In the genomic region with DNA sequence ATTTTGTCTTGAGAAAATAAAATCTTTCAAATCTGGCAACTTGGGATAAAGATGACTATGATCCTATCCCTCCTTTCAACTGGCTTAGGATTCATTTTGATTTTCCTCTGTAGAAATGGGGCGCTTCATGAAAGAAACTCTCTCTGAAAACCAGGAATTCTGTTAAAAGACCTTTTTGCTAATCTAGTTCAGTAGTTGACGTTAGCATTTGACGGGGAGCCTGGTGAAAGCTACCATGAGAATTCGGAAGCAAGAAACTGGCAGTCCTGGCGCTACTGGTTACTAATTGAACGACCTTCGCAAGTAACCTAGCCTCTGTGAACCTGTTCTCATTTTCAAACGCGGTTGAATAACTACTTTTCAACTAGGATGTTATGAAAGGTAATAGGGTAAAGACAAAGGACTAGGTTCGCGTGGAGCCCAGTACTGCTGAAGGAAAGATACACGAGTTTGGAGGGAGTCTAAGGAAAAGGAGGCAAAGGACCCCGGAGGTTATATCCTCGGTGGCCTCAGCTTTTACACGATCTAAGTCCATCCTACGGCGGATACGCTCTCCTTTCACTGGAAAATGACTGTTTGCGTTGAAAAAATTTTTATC, we compare ENCODE assay signal across 8 cellular contexts. TPM values are rescaled to one million over a fixed set of nuclear protein-coding genes. Genes with fewer than 3 reads are reported as not detected.
DNase-seq lines count a peak whose midpoint lies in the region; ATAC-seq, FAIRE-seq and TF ChIP-seq lines count a peak whose summit lies in the region.

No MANE protein-coding gene starts in this region.

- TF ChIP-seq EP300 in K562 (IDR thresholded peaks at IDR 0.05; ENCODE audit: low read length): no peak

- intact Hi-C loops in K562 (cut with micrococcal nuclease) (loop anchor here (1.0 to 5.0 kb wide), 3 partner anchors 35 to 320 kb away; a partner anchor contains a TSS), left colon (cut with DNase I, micrococcal nuclease) (no loop called here), testis (cut with DNase I; ENCODE audit: low total_unique reads) (no loop called here)

- H3K4me1 ChIP-seq in CD4-positive, CD25-positive, alpha-beta regulatory T cell (ENCODE audit: control insufficient read depth, insufficient read depth, low read length, poor library complexity, severe bottlenecking): peaks cover 12% of the 10 kb centered on the region
- peaks cover 21% of the 10 kb centered on the region for H3K4me1 ChIP-seq in Karpas-422 (ENCODE audit: low read length)
- H3K4me1 ChIP-seq in K562 (replicated peaks in 1 of 2; ENCODE audit: control insufficient read depth in 2 of 2, insufficient read depth in 2 of 2, low read length in 2 of 2): peaks cover 9 to 20% of the 10 kb centered on the region in 2 experiments
- peaks cover 32% of the 10 kb centered on the region for H3K4me1 ChIP-seq in testis

- POLR2A ChIA-PET in K562 (lab: Yijun Ruan, JAX): interaction anchor here (0.6 to 3.2 kb wide), 8 partner anchors 8 to 112 kb away, joined by 3 to 12 read pairs (median 4); a partner anchor contains a TSS

- peak overlapping the region; percentile 94 for H3K4me3 ChIP-seq in CD4-positive, CD25-positive, alpha-beta regulatory T cell (ENCODE audit: low read depth, low read length)
- peak overlapping the region; percentile 69 for H3K4me3 ChIP-seq in Karpas-422 (ENCODE audit: low read length)
- peak overlapping the region; percentile 53 for H3K4me3 ChIP-seq in K562
- peak overlapping the region; percentile 68 to 78 for H3K4me3 ChIP-seq in testis

- no peak for DNase-seq in CD4-positive, CD25-positive, alpha-beta regulatory T cell
- no peak for DNase-seq in Karpas-422
- DNase-seq in K562 (ENCODE audit: extremely low read depth in 1 of 4, low spot score in 3 of 4): peak in 2 of 4 experiments; percentile 23
- no peak for DNase-seq in left colon
- DNase-seq in testis: no peak
- DNase-seq in activated effector memory CD4-positive, alpha-beta T cell treated with Interleukin-2 at 50 U/mL for 16 hours: no peak
- no peak for DNase-seq in GDM1 (lab: John Stamatoyannopoulos, UW)

- H3K9me1 ChIP-seq in K562 (ENCODE audit: control insufficient read depth, insufficient read depth, low read length): no peaks in the 10 kb centered on the region

- H3K27ac Mint-ChIP-seq in CD4-positive, CD25-positive, alpha-beta regulatory T cell: peak overlapping the region; percentile 96 to 99 (median 97)

- BruUV-seq in K562 (replicated peaks; lab: Mats Ljungman, UMichigan): TSS peak; percentile 94

- no peak for TF ChIP-seq CTCF in K562 (IDR thresholded peaks at IDR 0.05 in 2 of 3, conservative IDR thresholded peaks at IDR 0.05 in 1 of 3; ENCODE audit: insufficient read depth in 2 of 3, low read depth in 1 of 3, low read length in 3 of 3)
- no peak for TF ChIP-seq CTCF in testis (IDR thresholded peaks at IDR 0.05)

- H2AFZ ChIP-seq in Karpas-422 (ENCODE audit: low read length): peak overlapping the region; percentile 58
- peak overlapping the region; percentile 46 for H2AFZ ChIP-seq in K562 (ENCODE audit: low read depth, low read length)

- ATAC-seq in CD4-positive, CD25-positive, alpha-beta regulatory T cell (ENCODE audit: low read depth in 2 of 2): no peak
- ATAC-seq in GM19467 (IDR thresholded peaks at IDR 0.05; ENCODE audit: unreplicated experiment) (peak; percentile 9), K562 (peak; percentile 23), left colon (peak; percentile 14)

- no peak for TF ChIP-seq RAD21 in K562 (CRISPR knock-in tag; conservative IDR thresholded peaks at IDR 0.05 in 1 of 2, IDR thresholded peaks at IDR 0.05 in 1 of 2)

- H3K9me3 Mint-ChIP-seq in CD4-positive, CD25-positive, alpha-beta regulatory T cell: peaks cover 0 to 2% (median 0%) of the 10 kb centered on the region in 7 donors

- H3K9ac ChIP-seq in Karpas-422 (ENCODE audit: low read length) (peak overlapping the region; percentile 91), K562 (ENCODE audit: insufficient read depth in 1 of 2, low read depth in 2 of 2, low read length in 2 of 2) (peak overlapping the region; percentile 91 to 92)

- H3K79me2 ChIP-seq in Karpas-422 (ENCODE audit: low read length) (peaks cover 11% of the 10 kb centered on the region), K562 (ENCODE audit: control insufficient read depth, insufficient read depth, low read length) (peaks cover 17% of the 10 kb centered on the region)

- peaks cover 4 to 29% (median 23%) of the 10 kb centered on the region in 4 donors for H3K4me1 Mint-ChIP-seq in CD4-positive, CD25-positive, alpha-beta regulatory T cell

- CTCF ChIA-PET in K562 (lab: Yijun Ruan, JAX; ENCODE audit: low intra/inter-chr PET ratio): no interaction called here

- in situ Hi-C loops in K562 (cut with MboI): no loop called here

- peak overlapping the region; percentile 84 for H3K27ac ChIP-seq in CD4-positive, CD25-positive, alpha-beta regulatory T cell (ENCODE audit: insufficient read depth, low read length, poor library complexity, severe bottlenecking)
- H3K27ac ChIP-seq in Karpas-422 (ENCODE audit: low read length) (peak overlapping the region; percentile 64), K562 (ENCODE audit: extremely low read depth, low read depth, low read length) (peak overlapping the region; percentile 90), testis (peak overlapping the region; percentile 77 to 96)

- peak overlapping the region; percentile 97 to 99 (median 97) for H3K4me3 Mint-ChIP-seq in CD4-positive, CD25-positive, alpha-beta regulatory T cell

- no peaks in the 10 kb centered on the region for H3K9me3 ChIP-seq in CD4-positive, CD25-positive, alpha-beta regulatory T cell (ENCODE audit: control insufficient read depth in 2 of 2, low read length in 2 of 2)
- no peaks in the 10 kb centered on the region for H3K9me3 ChIP-seq in Karpas-422 (ENCODE audit: low read length)
- H3K9me3 ChIP-seq in K562 (replicated peaks; ENCODE audit: control insufficient read depth, insufficient read depth, low read depth, low read length): no peaks in the 10 kb centered on the region
- no peaks in the 10 kb centered on the region for H3K9me3 ChIP-seq in testis

- peaks cover 17% of the 10 kb centered on the region for H3K36me3 Mint-ChIP-seq in CD4-positive, CD25-positive, alpha-beta regulatory T cell

- peak overlapping the region; percentile 95 for H3K4me2 ChIP-seq in Karpas-422 (ENCODE audit: low read depth, low read length, poor library complexity, severe bottlenecking)
- H3K4me2 ChIP-seq in K562 (ENCODE audit: insufficient read depth, low read length): peak overlapping the region; percentile 90

- H3K27me3 Mint-ChIP-seq in CD4-positive, CD25-positive, alpha-beta regulatory T cell: peaks cover 8% of the 10 kb centered on the region

- TF ChIP-seq POLR2A in K562 (conservative IDR thresholded peaks at IDR 0.05) (no peak), testis (IDR thresholded peaks at IDR 0.05) (no peak)

- H3K36me3 ChIP-seq in CD4-positive, CD25-positive, alpha-beta regulatory T cell (ENCODE audit: control insufficient read depth, insufficient read depth, low read length): peaks cover 10% of the 10 kb centered on the region
- H3K36me3 ChIP-seq in Karpas-422 (ENCODE audit: insufficient read depth, low read length): no peaks in the 10 kb centered on the region
- H3K36me3 ChIP-seq in K562 (ENCODE audit: control insufficient read depth, insufficient read depth, low read length): no peaks in the 10 kb centered on the region; the same call in 2 of the 3 replicates
- H3K36me3 ChIP-seq in testis (ENCODE audit: low read depth, missing control alignments): no peaks in the 10 kb centered on the region

- peak; percentile 37 for FAIRE-seq in K562 (lab: Jason Lieb, UNC)

- WGBS in K562 (ENCODE audit: insufficient coverage, low coverage, missing lambda C conversion rate): under 1% methylated on average over 19 of the region's 19 CpGs
- 5 to 6% methylated on average over 19 of the region's 19 CpGs for WGBS in testis, 2 donors

- H3K27me3 ChIP-seq in CD4-positive, CD25-positive, alpha-beta regulatory T cell (ENCODE audit: control insufficient read depth, insufficient read depth, low read length): no peaks in the 10 kb centered on the region
- H3K27me3 ChIP-seq in Karpas-422 (ENCODE audit: low read length): no peaks in the 10 kb centered on the region
- no peaks in the 10 kb centered on the region for H3K27me3 ChIP-seq in K562 (ENCODE audit: control insufficient read depth in 2 of 2, insufficient read depth in 2 of 2, low read length in 2 of 2)
- H3K27me3 ChIP-seq in testis: no peaks in the 10 kb centered on the region

- no peaks in the 10 kb centered on the region for H3K9me2 ChIP-seq in Karpas-422 (replicated peaks; ENCODE audit: insufficient read depth, low read length)

- H4K20me1 ChIP-seq in Karpas-422 (ENCODE audit: insufficient read depth, low read depth, low read length): no peaks in the 10 kb centered on the region
- H4K20me1 ChIP-seq in K562 (replicated peaks; ENCODE audit: control insufficient read depth, insufficient read depth, low read length): no peaks in the 10 kb centered on the region

RNA-seq across cellular contexts. Expression of a gene that starts 0.6 kb away (rescaled TPM):
- total RNA-seq in CD4-positive, CD25-positive, alpha-beta regulatory T cell: 45.7 TPM
- polyA plus RNA-seq in CD4-positive, CD25-positive, alpha-beta regulatory T cell: 10 to 100 TPM in 1 of 4 donors, 1 to 10 TPM in 3; 6.8 to 10.1 (median 8.4) TPM
- total RNA-seq in Karpas-422 (2014; rRNA removed; shearing (Covaris generic); ENCODE audit: low replicate concordance): 19.8 and 24.0 TPM in 2 replicates
- total RNA-seq in K562 (2011; cell fraction: chromatin; rRNA removed; ENCODE audit: low replicate concordance): 27.6 and 95.1 TPM in 2 replicates
- 56.0 and 75.7 TPM in 2 replicates for total RNA-seq in K562 (2011; cell fraction: nucleolus; rRNA removed)
- total RNA-seq in K562 (2011; cell fraction: nucleoplasm; rRNA removed): 40.2 and 44.7 TPM in 2 replicates
- total RNA-seq in K562 (2014; rRNA removed): 8.5 and 10.3 TPM in 2 replicates
- total RNA-seq in K562 (2014; rRNA removed; fragmentation: Illumina TruSeq; extraction: Trizol): 3.3 TPM in 2 replicates
- total RNA-seq in K562 (2015; rRNA removed; fragmentation: Illumina TruSeq; extraction: Trizol): 5.6 and 6.5 TPM in 2 replicates
- 20.6 and 21.7 TPM in 2 replicates for total RNA-seq in K562 (2021)
- 4.7 and 14.4 TPM in 2 replicates for polyA plus RNA-seq in K562 (2011; rRNA removed)
- polyA plus RNA-seq in K562 (2011; cell fraction: cytosol; rRNA removed): 5.6 and 6.8 TPM in 2 replicates
- 89.3 and 106 TPM in 2 replicates for polyA plus RNA-seq in K562 (2011; cell fraction: nucleus; rRNA removed)
- 14.2 TPM in 2 replicates for polyA plus RNA-seq in K562 (2012)
- 7.3 and 10.6 TPM in 2 replicates for polyA plus RNA-seq in K562 (2014; fragmentation: Illumina TruSeq; extraction: Trizol)
- polyA plus RNA-seq in K562 (2014; fragmentation: Nextera tagmentation; extraction: Ambion mirVana): under 1 TPM; 0.52 to 0.89 TPM
- polyA plus RNA-seq in K562 (2014; rRNA removed): 9.0 and 12.6 TPM in 2 replicates
- polyA minus RNA-seq in K562 (2011; rRNA and poly(A)+ RNA removed): 5.2 and 5.4 TPM in 2 replicates
- polyA minus RNA-seq in K562 (2011; cell fraction: cytosol; rRNA and poly(A)+ RNA removed): 9.6 and 10.6 TPM in 2 replicates
- 27.2 and 31.0 TPM in 2 replicates for polyA minus RNA-seq in K562 (2011; cell fraction: nucleus; rRNA and poly(A)+ RNA removed)
- 10 to 100 TPM; 27.9 to 35.5 TPM for total RNA-seq in left colon
- 100 to 1,000 TPM; 130 to 134 TPM for total RNA-seq in testis
- 81.9 TPM for polyA plus RNA-seq in testis (ENCODE audit: insufficient read depth, low read depth, low replicate concordance)

RNA-seq across cellular contexts. Expression of a gene that starts 24.9 kb away (rescaled TPM):
- not detected for total RNA-seq in CD4-positive, CD25-positive, alpha-beta regulatory T cell
- not detected for polyA plus RNA-seq in CD4-positive, CD25-positive, alpha-beta regulatory T cell
- total RNA-seq in Karpas-422 (2014; rRNA removed; shearing (Covaris generic); ENCODE audit: low replicate concordance): not detected in 2 replicates
- 0.56 and 0.93 TPM in 2 replicates for total RNA-seq in K562 (2011; cell fraction: chromatin; rRNA removed; ENCODE audit: low replicate concordance)
- total RNA-seq in K562 (2011; cell fraction: nucleolus; rRNA removed): 0.79 and 1.0 TPM in 2 replicates
- total RNA-seq in K562 (2011; cell fraction: nucleoplasm; rRNA removed): 0.84 and 1.1 TPM in 2 replicates
- total RNA-seq in K562 (2014; rRNA removed): 1.1 and 1.3 TPM in 2 replicates
- total RNA-seq in K562 (2014; rRNA removed; fragmentation: Illumina TruSeq; extraction: Trizol): 0.11 and 0.13 TPM in 2 replicates
- total RNA-seq in K562 (2015; rRNA removed; fragmentation: Illumina TruSeq; extraction: Trizol): 0.40 and 0.41 TPM in 2 replicates
- total RNA-seq in K562 (2021): 0.51 and 0.71 TPM in 2 replicates
- polyA plus RNA-seq in K562 (2011; rRNA removed): 0.61 and 0.72 TPM in 2 replicates
- 1.0 and 3.8 TPM in 2 replicates for polyA plus RNA-seq in K562 (2011; cell fraction: cytosol; rRNA removed)
- polyA plus RNA-seq in K562 (2011; cell fraction: nucleus; rRNA removed): 3.8 and 4.3 TPM in 2 replicates
- polyA plus RNA-seq in K562 (2012): 0.68 and 1.8 TPM in 2 replicates
- 0.36 and 0.61 TPM in 2 replicates for polyA plus RNA-seq in K562 (2014; fragmentation: Illumina TruSeq; extraction: Trizol)
- polyA plus RNA-seq in K562 (2014; fragmentation: Nextera tagmentation; extraction: Ambion mirVana): under 1 TPM; 0.07 TPM
- 0.90 and 1.9 TPM in 2 replicates for polyA plus RNA-seq in K562 (2014; rRNA removed)
- polyA minus RNA-seq in K562 (2011; rRNA and poly(A)+ RNA removed): 0.14 and 0.15 TPM in 2 replicates
- polyA minus RNA-seq in K562 (2011; cell fraction: cytosol; rRNA and poly(A)+ RNA removed): not detected in 2 replicates
- polyA minus RNA-seq in K562 (2011; cell fraction: nucleus; rRNA and poly(A)+ RNA removed): 0.33 and 0.40 TPM in 2 replicates
- not detected for total RNA-seq in left colon
- total RNA-seq in testis: 100 to 1,000 TPM; 325 to 371 TPM
- 265 TPM for polyA plus RNA-seq in testis (ENCODE audit: insufficient read depth, low read depth, low replicate concordance)

RNA-seq across cellular contexts. Expression of a gene that starts 25.7 kb away (rescaled TPM):
- 0.57 TPM for total RNA-seq in CD4-positive, CD25-positive, alpha-beta regulatory T cell
- polyA plus RNA-seq in CD4-positive, CD25-positive, alpha-beta regulatory T cell: not detected
- total RNA-seq in Karpas-422 (2014; rRNA removed; shearing (Covaris generic); ENCODE audit: low replicate concordance): not detected in 2 replicates
- 21.4 and 68.9 TPM in 2 replicates for total RNA-seq in K562 (2011; cell fraction: chromatin; rRNA removed; ENCODE audit: low replicate concordance)
- total RNA-seq in K562 (2011; cell fraction: nucleolus; rRNA removed): 49.9 and 55.4 TPM in 2 replicates
- total RNA-seq in K562 (2011; cell fraction: nucleoplasm; rRNA removed): 22.7 and 27.9 TPM in 2 replicates
- total RNA-seq in K562 (2014; rRNA removed) (14.9 and 19.2 TPM in 2 replicates), K562 (2014; rRNA removed; fragmentation: Illumina TruSeq; extraction: Trizol) (2.5 and 3.0 TPM in 2 replicates), K562 (2015; rRNA removed; fragmentation: Illumina TruSeq; extraction: Trizol) (8.6 and 9.6 TPM in 2 replicates), K562 (2021) (24.5 and 26.6 TPM in 2 replicates), left colon (10 to 100 TPM; 11.0 to 11.9 TPM), testis (100 to 1,000 TPM; 462 to 507 TPM)
- polyA plus RNA-seq in K562 (2011; rRNA removed) (10.2 and 14.7 TPM in 2 replicates), K562 (2014; fragmentation: Illumina TruSeq; extraction: Trizol) (6.8 and 12.6 TPM in 2 replicates), K562 (2014; fragmentation: Nextera tagmentation; extraction: Ambion mirVana) (1 to 10 TPM; 1.2 to 1.9 TPM), K562 (2014; rRNA removed) (19.3 and 19.8 TPM in 2 replicates), testis (ENCODE audit: insufficient read depth, low read depth, low replicate concordance) (312 TPM)
- 9.2 and 21.4 TPM in 2 replicates for polyA plus RNA-seq in K562 (2011; cell fraction: cytosol; rRNA removed)
- polyA plus RNA-seq in K562 (2011; cell fraction: nucleus; rRNA removed): 91.1 and 133 TPM in 2 replicates
- 27.0 and 40.4 TPM in 2 replicates for polyA plus RNA-seq in K562 (2012)
- 6.2 and 8.2 TPM in 2 replicates for polyA minus RNA-seq in K562 (2011; rRNA and poly(A)+ RNA removed)
- polyA minus RNA-seq in K562 (2011; cell fraction: cytosol; rRNA and poly(A)+ RNA removed): 14.2 and 18.7 TPM in 2 replicates
- polyA minus RNA-seq in K562 (2011; cell fraction: nucleus; rRNA and poly(A)+ RNA removed): 17.0 and 18.6 TPM in 2 replicates

RNA-seq across cellular contexts. Expression of a gene that starts 30.4 kb away (rescaled TPM):
- total RNA-seq in CD4-positive, CD25-positive, alpha-beta regulatory T cell: not detected
- not detected for polyA plus RNA-seq in CD4-positive, CD25-positive, alpha-beta regulatory T cell
- total RNA-seq in Karpas-422 (2014; rRNA removed; shearing (Covaris generic); ENCODE audit: low replicate concordance): not detected in 2 replicates
- total RNA-seq in K562 (2011; cell fraction: chromatin; rRNA removed; ENCODE audit: low replicate concordance): 0.28 and 2.2 TPM in 2 replicates
- 0.53 and 1.0 TPM in 2 replicates for total RNA-seq in K562 (2011; cell fraction: nucleolus; rRNA removed)
- total RNA-seq in K562 (2011; cell fraction: nucleoplasm; rRNA removed): 0.53 and 0.59 TPM in 2 replicates
- not detected in 2 replicates for total RNA-seq in K562 (2014; rRNA removed)
- not detected in 2 replicates for total RNA-seq in K562 (2014; rRNA removed; fragmentation: Illumina TruSeq; extraction: Trizol)
- total RNA-seq in K562 (2015; rRNA removed; fragmentation: Illumina TruSeq; extraction: Trizol): 0.04 TPM in 1 of 2 replicates, not detected in the other
- 0.04 and 0.31 TPM in 2 replicates for total RNA-seq in K562 (2021)
- polyA plus RNA-seq in K562 (2011; rRNA removed): 0.26 and 0.76 TPM in 2 replicates
- 0.39 and 0.62 TPM in 2 replicates for polyA plus RNA-seq in K562 (2011; cell fraction: cytosol; rRNA removed)
- polyA plus RNA-seq in K562 (2011; cell fraction: nucleus; rRNA removed): 3.3 and 5.9 TPM in 2 replicates
- polyA plus RNA-seq in K562 (2012): 0.08 and 0.17 TPM in 2 replicates
- polyA plus RNA-seq in K562 (2014; fragmentation: Illumina TruSeq; extraction: Trizol): 0.04 TPM in 1 of 2 replicates, not detected in the other
- not detected for polyA plus RNA-seq in K562 (2014; fragmentation: Nextera tagmentation; extraction: Ambion mirVana)
- 0.05 and 0.11 TPM in 2 replicates for polyA plus RNA-seq in K562 (2014; rRNA removed)
- polyA minus RNA-seq in K562 (2011; rRNA and poly(A)+ RNA removed): not detected in 2 replicates
- not detected in 2 replicates for polyA minus RNA-seq in K562 (2011; cell fraction: cytosol; rRNA and poly(A)+ RNA removed)
- polyA minus RNA-seq in K562 (2011; cell fraction: nucleus; rRNA and poly(A)+ RNA removed): 1.1 and 2.2 TPM in 2 replicates
- total RNA-seq in left colon: 1 to 10 TPM in 1 of 2 donors, under 1 TPM in 1; 0.24 to 1.2 TPM
- 10 to 100 TPM; 31.3 to 44.3 TPM for total RNA-seq in testis
- polyA plus RNA-seq in testis (ENCODE audit: insufficient read depth, low read depth, low replicate concordance): 15.1 TPM

RNA-seq across cellular contexts. Expression of a gene that starts 53.2 kb away (rescaled TPM):
- total RNA-seq in CD4-positive, CD25-positive, alpha-beta regulatory T cell: 0.62 TPM
- polyA plus RNA-seq in CD4-positive, CD25-positive, alpha-beta regulatory T cell: not detected
- 2.7 and 3.2 TPM in 2 replicates for total RNA-seq in Karpas-422 (2014; rRNA removed; shearing (Covaris generic); ENCODE audit: low replicate concordance)
- 1.3 and 5.0 TPM in 2 replicates for total RNA-seq in K562 (2011; cell fraction: chromatin; rRNA removed; ENCODE audit: low replicate concordance)
- 4.3 and 6.5 TPM in 2 replicates for total RNA-seq in K562 (2011; cell fraction: nucleolus; rRNA removed)
- 3.1 and 3.4 TPM in 2 replicates for total RNA-seq in K562 (2011; cell fraction: nucleoplasm; rRNA removed)
- total RNA-seq in K562 (2014; rRNA removed) (1.1 and 2.5 TPM in 2 replicates), K562 (2014; rRNA removed; fragmentation: Illumina TruSeq; extraction: Trizol) (0.38 and 0.47 TPM in 2 replicates), K562 (2015; rRNA removed; fragmentation: Illumina TruSeq; extraction: Trizol) (0.98 and 1.1 TPM in 2 replicates), K562 (2021) (2.4 and 3.8 TPM in 2 replicates), left colon (1 to 10 TPM; 1.4 to 1.6 TPM), testis (10 to 100 TPM; 11.3 to 11.8 TPM)
- polyA plus RNA-seq in K562 (2011; rRNA removed) (1.1 and 2.2 TPM in 2 replicates), K562 (2014; fragmentation: Illumina TruSeq; extraction: Trizol) (1.0 and 1.3 TPM in 2 replicates), K562 (2014; fragmentation: Nextera tagmentation; extraction: Ambion mirVana) (under 1 TPM; 0.03 TPM), K562 (2014; rRNA removed) (2.5 and 2.7 TPM in 2 replicates), testis (ENCODE audit: insufficient read depth, low read depth, low replicate concordance) (7.3 TPM)
- polyA plus RNA-seq in K562 (2011; cell fraction: cytosol; rRNA removed): 2.6 and 3.9 TPM in 2 replicates
- 19.4 and 26.1 TPM in 2 replicates for polyA plus RNA-seq in K562 (2011; cell fraction: nucleus; rRNA removed)
- polyA plus RNA-seq in K562 (2012): 2.1 and 3.5 TPM in 2 replicates
- polyA minus RNA-seq in K562 (2011; rRNA and poly(A)+ RNA removed): 0.36 and 0.81 TPM in 2 replicates
- polyA minus RNA-seq in K562 (2011; cell fraction: cytosol; rRNA and poly(A)+ RNA removed): 0.95 and 1.0 TPM in 2 replicates
- 1.5 and 1.7 TPM in 2 replicates for polyA minus RNA-seq in K562 (2011; cell fraction: nucleus; rRNA and poly(A)+ RNA removed)

Comparison
In these comparisons a context has a peak if more than half of its experiments do, and no peak if none do; other contexts are left out.
1. ATAC-seq: peak in GM19467 (single experiment), K562 (single experiment) and left colon (single experiment); none in CD4-positive, CD25-positive, alpha-beta regulatory T cell (0 of 2).
2. RNA of a gene that starts 24.9 kb away (total RNA-seq): 325 to 371 TPM in testis; 0.11 to 1.3 TPM in K562, not detected in left colon, not detected in CD4-positive, CD25-positive, alpha-beta regulatory T cell (single experiment) and not detected in Karpas-422; every median in the first group is over 100 times any median in the second.
3. RNA of a gene that starts 25.7 kb away (total RNA-seq): 462 to 507 TPM in testis; 2.5 to 68.9 TPM in K562, 11.0 to 11.9 TPM in left colon, 0.57 TPM in CD4-positive, CD25-positive, alpha-beta regulatory T cell (single experiment) and not detected in Karpas-422; every median in the first group is over 4 times any median in the second.
4. Peak in every context shown above with its lines, with median percentiles within 50 percentile points of each other: H3K27ac ChIP-seq and H3K4me3 ChIP-seq.